In genomic region chr3:177827517-177828249, GRCh38 we compare ENCODE assay signal across 10 cellular contexts.
DNase-seq lines count a peak whose midpoint lies in the region; ATAC-seq and TF ChIP-seq lines count a peak whose summit lies in the region.
"Had no signal": no experiment of that assay in that cellular context is flagged by ENCODE, and none has a peak within 500 bp of the region (broad histone marks: within the 10 kb centered on the region; RNA-seq: fewer than 3 reads in every experiment).

No MANE protein-coding gene starts in this region.

- peak overlapping the region; percentile 14 for H3K4me3 Mint-ChIP-seq in progenitor cell of endocrine pancreas (ENCODE audit: low read depth)

- peak overlapping the region; percentile 92 for H3K27ac Mint-ChIP-seq in progenitor cell of endocrine pancreas

- H3K36me3 Mint-ChIP-seq in progenitor cell of endocrine pancreas (ENCODE audit: insufficient read depth) = no peaks in the 10 kb centered on the region

- no peak for TF ChIP-seq CTCF in progenitor cell of endocrine pancreas (IDR thresholded peaks at IDR 0.05; ENCODE audit: unreplicated experiment)

- no peaks in the 10 kb centered on the region for H3K27me3 Mint-ChIP-seq in progenitor cell of endocrine pancreas

- DNase-seq in dedifferentiated amniotic fluid mesenchymal stem cell (ENCODE audit: extremely low spot score) (peak; percentile 47), progenitor cell of endocrine pancreas (ENCODE audit: low spot score, unreplicated experiment) (no peak), NCI-H82 (lab: John Stamatoyannopoulos, UW) (no peak), NCI-H774 (lab: John Stamatoyannopoulos, UW) (no peak)
- DNase-seq in activated CD8-positive, alpha-beta memory T cell treated with anti-CD3 and anti-CD28 coated beads for 24 hours = no peak
- DNase-seq: activated CD4-positive, alpha-beta T cell treated with anti-CD3 and anti-CD28 coated beads, Interleukin-2, amount 50 U/mL, for 1 hour; stimulated activated CD4-positive, alpha-beta T cell treated with anti-CD3 and anti-CD28 coated beads, Interleukin-4, amount 100 ng/mL, for 1 hour had no signal

- H3K9me3 Mint-ChIP-seq in progenitor cell of endocrine pancreas (ENCODE audit: low read depth) = no peaks in the 10 kb centered on the region

- ATAC-seq in GM18867 (IDR thresholded peaks at IDR 0.05; ENCODE audit: unreplicated experiment) (peak; percentile 57), HG03378 (IDR thresholded peaks at IDR 0.05; ENCODE audit: unreplicated experiment) (peak; percentile 89), GM18502 (IDR thresholded peaks at IDR 0.05; ENCODE audit: poor library complexity, unreplicated experiment) (no peak)

- peaks cover 47% of the 10 kb centered on the region for H3K4me1 Mint-ChIP-seq in progenitor cell of endocrine pancreas (ENCODE audit: low read depth)
